ENCODE assay signal across 11 cellular contexts in genomic region chr7:22193361-22194016, GRCh38.
DNase-seq lines count a peak whose midpoint lies in the region; ATAC-seq and TF ChIP-seq lines count a peak whose summit lies in the region.
"Had no signal": no experiment of that assay in that cellular context is flagged by ENCODE, and none has a peak within 500 bp of the region (broad histone marks: within the 10 kb centered on the region; RNA-seq: fewer than 3 reads in every experiment).

No MANE protein-coding gene starts in this region.

- intact Hi-C loops in heart left ventricle (cut with DNase I), result no loop called here

- peak; percentile 64 to 75 (median 72) for ATAC-seq in heart left ventricle
- peak; percentile 72 for ATAC-seq in omental fat pad (ENCODE audit: low FRiP score)
- ATAC-seq in HG03565 (IDR thresholded peaks at IDR 0.05; ENCODE audit: unreplicated experiment), result no peak
- ATAC-seq: PC-3 had no signal

- H3K27me3 ChIP-seq in heart left ventricle (peaks cover 0 to 4% (median 0%) of the 10 kb centered on the region in 9 donors), BE2C (no peaks in the 10 kb centered on the region)

- peak; percentile 93 for DNase-seq in Ammon's horn (ENCODE audit: low spot score)
- DNase-seq in SK-N-DZ (ENCODE audit: low spot score), result peak; percentile 50
- DNase-seq in heart left ventricle, result peak in 3 of 5 donors; percentile 16 to 44 (median 20)
- DNase-seq in omental fat pad (ENCODE audit: low spot score), result no peak
- DNase-seq in stimulated activated CD4-positive, alpha-beta T cell treated with anti-CD3 and anti-CD28 coated beads, Interleukin-1b, Interleukin-23, amount 100 ng/mL, for 48 hours, result no peak
- no peak for DNase-seq in SHP77 treated with DMSO at 0.1 percent for 48 hours (lab: John Stamatoyannopoulos, UW)
- DNase-seq in BE2C, result no peak
- DNase-seq: CD4-positive, alpha-beta T cell; PC-3; stimulated activated CD4-positive, alpha-beta T cell treated with anti-CD3 and anti-CD28 coated beads, Interleukin-4, amount 100 ng/mL, for 4 hours had no signal

- peaks cover 0 to 82% (median 12%) of the 10 kb centered on the region in 9 donors for H3K36me3 ChIP-seq in heart left ventricle
- H3K36me3 ChIP-seq in BE2C, result peaks cover 56% of the 10 kb centered on the region

- H3K4me3 ChIP-seq in heart left ventricle (peak overlapping the region in 9 of 12 donors; percentile 13 to 46 (median 24)), BE2C (ENCODE audit: low read depth, low read length) (no peak overlapping the region)

- TF ChIP-seq CTCF in heart left ventricle (IDR thresholded peaks at IDR 0.05) (no peak), omental fat pad (IDR thresholded peaks at IDR 0.05) (no peak), BE2C (IDR thresholded peaks at IDR 0.05; ENCODE audit: low read depth, low read length) (no peak)

- 31 to 37% (median 33%) methylated on average over 24 of the region's 24 CpGs for WGBS in heart left ventricle, 4 donors

- no peak for TF ChIP-seq POLR2A in heart left ventricle (IDR thresholded peaks at IDR 0.05)

- no peak overlapping the region for H3K27ac ChIP-seq in heart left ventricle

- H3K4me1 ChIP-seq in heart left ventricle, result peaks cover 0 to 22% (median 6%) of the 10 kb centered on the region in 12 donors
- peaks cover 9% of the 10 kb centered on the region; the same call in 1 of the 2 replicates for H3K4me1 ChIP-seq in BE2C

- no peaks in the 10 kb centered on the region for H3K9me3 ChIP-seq in heart left ventricle
- H3K9me3 ChIP-seq in BE2C, result no peaks in the 10 kb centered on the region

Comparison
In these comparisons a context has a peak if more than half of its experiments do, and no peak if none do; other contexts are left out.
1. DNase-seq: peak in Ammon's horn (single experiment), SK-N-DZ (single experiment) and heart left ventricle (3 of 5); none in omental fat pad (single experiment), stimulated activated CD4-positive, alpha-beta T cell treated with anti-CD3 and anti-CD28 coated beads, Interleukin-1b, Interleukin-23, amount 100 ng/mL, for 48 hours (single experiment), SHP77 treated with DMSO at 0.1 percent for 48 hours (single experiment) and BE2C (single experiment).